Comparison of ENCODE assay signal across 16 cellular contexts in genomic region chr18:52570975-52571374, GRCh38.
"Had no signal": no experiment of that assay in that cellular context is flagged by ENCODE, and none has a peak within 500 bp of the region (broad histone marks: within the 10 kb centered on the region; RNA-seq: fewer than 3 reads in every experiment).

No MANE protein-coding gene starts in this region.

- H3K36me3 ChIP-seq: brain microvascular endothelial cell, gastroesophageal sphincter, neutrophil, pancreas, right atrium auricular region, suprapubic skin, tibial nerve had no signal

- ATAC-seq: activated T-cell treated with anti-CD3 and anti-CD28 coated beads, Interleukin-2, amount 50 U/mL, for 72 hours; gastroesophageal sphincter; left cardiac atrium; pancreas; psoas muscle had no signal

- H3K9me3 ChIP-seq: gastroesophageal sphincter, neutrophil, pancreas, psoas muscle, right atrium auricular region, suprapubic skin, tibial nerve had no signal

- H3K4me3 ChIP-seq: gastroesophageal sphincter, pancreas, psoas muscle, right atrium auricular region, suprapubic skin, tibial nerve had no signal

- H3K27ac ChIP-seq: brain microvascular endothelial cell, gastroesophageal sphincter, neutrophil, pancreas, psoas muscle, right atrium auricular region, suprapubic skin, tibial nerve had no signal

- DNase-seq: activated CD4-positive, alpha-beta memory T cell treated with anti-CD3 and anti-CD28 coated beads for 36 hours; activated CD4-positive, alpha-beta T cell treated with anti-CD3 and anti-CD28 coated beads for 48 hours; activated effector memory CD4-positive, alpha-beta T cell treated with Interleukin-2 at 50 U/mL for 16 hours; activated naive CD4-positive, alpha-beta T cell treated with anti-CD3 and anti-CD28 coated beads, Interleukin-2, amount 10 ng/mL, durations not matched to agents 7 days and 5 days; activated T-cell treated with anti-CD3 and anti-CD28 coated beads, Interleukin-2, amount 50 U/mL, for 72 hours; brain microvascular endothelial cell; effector memory CD4-positive, alpha-beta T cell; left cardiac atrium; pancreas; psoas muscle; stimulated activated CD4-positive, alpha-beta T cell treated with anti-CD3 and anti-CD28 coated beads, Interleukin-12 subunit alpha, Interleukin-12 subunit beta, amount 100 ng/mL, for 4 hours had no signal

- H3K4me1 ChIP-seq: gastroesophageal sphincter, pancreas, psoas muscle, right atrium auricular region, suprapubic skin, tibial nerve had no signal

- H3K27me3 ChIP-seq: brain microvascular endothelial cell, gastroesophageal sphincter, neutrophil, pancreas, right atrium auricular region, suprapubic skin, tibial nerve had no signal
